1 cellular context compared by ENCODE assay signal in genomic region chr2:150626934-150627336, GRCh38.
TF ChIP-seq lines count a peak whose summit lies in the region.

No MANE protein-coding gene starts in this region.

TF ChIP-seq in GM23338, 12 proteins besides CTCF, POLR2A, EP300 and RAD21 (continued from another document):
- no peak for TF ChIP-seq ZNF462 (CRISPR knock-in tag; IDR thresholded peaks at IDR 0.05)
- no peak for TF ChIP-seq ETS1 (IDR thresholded peaks at IDR 0.05)
- TF ChIP-seq ZNF331 (CRISPR knock-in tag; IDR thresholded peaks at IDR 0.05; ENCODE audit: low read depth): no peak
- no peak for TF ChIP-seq POLR2AphosphoS5 (IDR thresholded peaks at IDR 0.05; ENCODE audit: low read depth)
- no peak for TF ChIP-seq NANOG (IDR thresholded peaks at IDR 0.05; ENCODE audit: borderline replicate concordance)
- TF ChIP-seq, protein P1, sequence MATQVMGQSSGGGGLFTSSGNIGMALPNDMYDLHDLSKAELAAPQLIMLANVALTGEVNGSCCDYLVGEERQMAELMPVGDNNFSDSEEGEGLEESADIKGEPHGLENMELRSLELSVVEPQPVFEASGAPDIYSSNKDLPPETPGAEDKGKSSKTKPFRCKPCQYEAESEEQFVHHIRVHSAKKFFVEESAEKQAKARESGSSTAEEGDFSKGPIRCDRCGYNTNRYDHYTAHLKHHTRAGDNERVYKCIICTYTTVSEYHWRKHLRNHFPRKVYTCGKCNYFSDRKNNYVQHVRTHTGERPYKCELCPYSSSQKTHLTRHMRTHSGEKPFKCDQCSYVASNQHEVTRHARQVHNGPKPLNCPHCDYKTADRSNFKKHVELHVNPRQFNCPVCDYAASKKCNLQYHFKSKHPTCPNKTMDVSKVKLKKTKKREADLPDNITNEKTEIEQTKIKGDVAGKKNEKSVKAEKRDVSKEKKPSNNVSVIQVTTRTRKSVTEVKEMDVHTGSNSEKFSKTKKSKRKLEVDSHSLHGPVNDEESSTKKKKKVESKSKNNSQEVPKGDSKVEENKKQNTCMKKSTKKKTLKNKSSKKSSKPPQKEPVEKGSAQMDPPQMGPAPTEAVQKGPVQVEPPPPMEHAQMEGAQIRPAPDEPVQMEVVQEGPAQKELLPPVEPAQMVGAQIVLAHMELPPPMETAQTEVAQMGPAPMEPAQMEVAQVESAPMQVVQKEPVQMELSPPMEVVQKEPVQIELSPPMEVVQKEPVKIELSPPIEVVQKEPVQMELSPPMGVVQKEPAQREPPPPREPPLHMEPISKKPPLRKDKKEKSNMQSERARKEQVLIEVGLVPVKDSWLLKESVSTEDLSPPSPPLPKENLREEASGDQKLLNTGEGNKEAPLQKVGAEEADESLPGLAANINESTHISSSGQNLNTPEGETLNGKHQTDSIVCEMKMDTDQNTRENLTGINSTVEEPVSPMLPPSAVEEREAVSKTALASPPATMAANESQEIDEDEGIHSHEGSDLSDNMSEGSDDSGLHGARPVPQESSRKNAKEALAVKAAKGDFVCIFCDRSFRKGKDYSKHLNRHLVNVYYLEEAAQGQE (IDR thresholded peaks at IDR 0.05; ENCODE audit: unreplicated experiment): no peak
- TF ChIP-seq JUNB (IDR thresholded peaks at IDR 0.05; ENCODE audit: unreplicated experiment): no peak
- TF ChIP-seq EZH2 (IDR thresholded peaks at IDR 0.05; ENCODE audit: low read depth, unreplicated experiment): no peak
- TF ChIP-seq EZH2phosphoT487 (IDR thresholded peaks at IDR 0.05; ENCODE audit: unreplicated experiment): no peak
